Comparison of ENCODE assay signal across 9 cellular contexts in the genomic region with DNA sequence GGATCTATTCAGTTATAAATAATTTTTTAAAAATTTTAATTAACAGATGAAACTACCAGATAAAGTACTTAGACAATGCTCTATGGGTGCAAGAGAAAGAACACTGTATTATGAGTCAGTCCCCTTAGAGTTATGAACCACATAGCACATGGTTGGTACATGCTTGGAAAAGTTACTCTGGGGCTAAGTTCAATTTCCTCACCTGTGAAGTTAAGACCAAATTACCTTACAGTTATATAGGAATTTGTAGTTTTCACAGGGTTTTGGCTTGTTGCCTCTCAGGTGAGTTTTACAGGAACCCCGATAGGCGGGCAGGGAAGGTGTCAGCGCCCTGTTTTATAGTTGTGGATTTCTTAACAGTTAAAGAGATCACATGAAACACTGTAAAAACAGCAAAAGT. TPM values are rescaled to one million over a fixed set of nuclear protein-coding genes. Genes with fewer than 3 reads are reported as not detected.
DNase-seq lines count a peak whose midpoint lies in the region; FAIRE-seq and TF ChIP-seq lines count a peak whose summit lies in the region.
"Had no signal": no experiment of that assay in that cellular context is flagged by ENCODE, and none has a peak within 500 bp of the region (broad histone marks: within the 10 kb centered on the region; RNA-seq: fewer than 3 reads in every experiment).

No MANE protein-coding gene starts in this region.

- H3K4me1 ChIP-seq in OCI-LY1 (ENCODE audit: insufficient read depth, low read length, severe bottlenecking), result peaks cover 20% of the 10 kb centered on the region
- peaks cover 24% of the 10 kb centered on the region for H3K4me1 ChIP-seq in endothelial cell of umbilical vein (ENCODE audit: control insufficient read depth, extremely low read depth, insufficient read depth, low read length)
- peaks cover 19% of the 10 kb centered on the region for H3K4me1 ChIP-seq in neuron (ENCODE audit: insufficient read depth, low read length)

- H3K4me2 ChIP-seq in OCI-LY1 (ENCODE audit: low read length) (peak overlapping the region; percentile 88), endothelial cell of umbilical vein (ENCODE audit: insufficient read depth, low read length) (peak overlapping the region; percentile 100)

- H2AFZ ChIP-seq in OCI-LY1 (ENCODE audit: low read length) (no peak overlapping the region), endothelial cell of umbilical vein (ENCODE audit: low read depth, low read length) (no peak overlapping the region), neuron (ENCODE audit: low read depth, low read length) (no peak overlapping the region)

- H3K4me3 ChIP-seq in OCI-LY1 (ENCODE audit: low read depth, low read length, poor library complexity, severe bottlenecking), result peak overlapping the region; percentile 97
- peak overlapping the region; percentile 80 to 100 (median 100) for H3K4me3 ChIP-seq in endothelial cell of umbilical vein (replicated peaks in 1 of 3; ENCODE audit: insufficient read depth in 1 of 3, low read depth in 1 of 3, low read length in 3 of 3)
- H3K4me3 ChIP-seq in neuron (ENCODE audit: low read length), result peak overlapping the region; percentile 99

- DNase-seq in endothelial cell of umbilical vein (ENCODE audit: low read depth, low spot score), result peak; percentile 28
- DNase-seq in NCI-H748 (lab: John Stamatoyannopoulos, UW; ENCODE audit: unreplicated experiment), result no peak
- no peak for DNase-seq in NCI-H146 (lab: John Stamatoyannopoulos, UW)
- DNase-seq in DMS79 treated with DMSO at 0.1 percent for 48 hours (lab: John Stamatoyannopoulos, UW), result no peak
- DNase-seq in DMS53 (lab: John Stamatoyannopoulos, UW), result no peak

- TF ChIP-seq CTCF in OCI-LY1 (IDR thresholded peaks at IDR 0.05; ENCODE audit: low read length), result no peak
- no peak for TF ChIP-seq CTCF in endothelial cell of umbilical vein (IDR thresholded peaks at IDR 0.05; ENCODE audit: extremely low read depth in 1 of 2, insufficient read depth in 1 of 2, low read depth in 1 of 2, low read length in 2 of 2)

- peak overlapping the region; percentile 89 for H3K9ac ChIP-seq in OCI-LY1 (ENCODE audit: low read length)
- peak overlapping the region; percentile 97 for H3K9ac ChIP-seq in endothelial cell of umbilical vein (replicated peaks; ENCODE audit: extremely low read depth, insufficient read depth, low read length)

- BruUV-seq in endothelial cell of umbilical vein (replicated peaks; lab: Mats Ljungman, UMichigan), result no TSS peak

- H3K79me2 ChIP-seq in OCI-LY1 (ENCODE audit: insufficient read depth, low read length) (peaks cover 53% of the 10 kb centered on the region), endothelial cell of umbilical vein (ENCODE audit: control insufficient read depth, insufficient read depth, low read length) (peaks cover 56% of the 10 kb centered on the region)

- H3K27ac ChIP-seq in OCI-LY1 (ENCODE audit: low read depth, low read length, poor library complexity, severe bottlenecking), result no peak overlapping the region
- H3K27ac ChIP-seq in endothelial cell of umbilical vein (ENCODE audit: insufficient read depth, low read depth, low read length), result peak overlapping the region; percentile 92

- H3K9me1 ChIP-seq in endothelial cell of umbilical vein (replicated peaks; ENCODE audit: control insufficient read depth, extremely low read depth, insufficient read depth, low read length), result no peaks in the 10 kb centered on the region

- no peaks in the 10 kb centered on the region for H4K20me1 ChIP-seq in OCI-LY1 (ENCODE audit: insufficient read depth, low read length)
- peaks cover 6% of the 10 kb centered on the region for H4K20me1 ChIP-seq in endothelial cell of umbilical vein (replicated peaks; ENCODE audit: control insufficient read depth, extremely low read depth, insufficient read depth, low read length)

- no peaks in the 10 kb centered on the region for H3K9me2 ChIP-seq in OCI-LY1 (ENCODE audit: low read depth, low read length)

- H3K9me3 ChIP-seq in OCI-LY1 (ENCODE audit: low read length) (peaks cover 7% of the 10 kb centered on the region; the same call in 1 of the 2 replicates), endothelial cell of umbilical vein (replicated peaks; ENCODE audit: control insufficient read depth, insufficient read depth, low read length) (no peaks in the 10 kb centered on the region), neuron (ENCODE audit: low read length) (no peaks in the 10 kb centered on the region)

- FAIRE-seq in G401.6 (lab: Jason Lieb, UNC), result peak; percentile 15
- FAIRE-seq in endothelial cell of umbilical vein (lab: Jason Lieb, UNC), result peak; percentile 67

- dilution Hi-C loops in endothelial cell of umbilical vein (cut with MboI; ENCODE audit: extremely low pct_ligation_motif_present, low sequenced_read_pairs), result no loop called here

- POLR2A ChIA-PET in endothelial cell of umbilical vein (lab: Charles Lee), result no interaction called here

- CTCF ChIA-PET in endothelial cell of umbilical vein (lab: Charles Lee), result no interaction called here

- TF ChIP-seq POLR2A in endothelial cell of umbilical vein (IDR thresholded peaks at IDR 0.05; ENCODE audit: low read depth, low read length), result no peak

- no peaks in the 10 kb centered on the region for H3F3A ChIP-seq in OCI-LY1 (ENCODE audit: insufficient read depth, low read length)

- peaks cover 34% of the 10 kb centered on the region for H3K36me3 ChIP-seq in OCI-LY1 (ENCODE audit: insufficient read depth, low read length)
- no peaks in the 10 kb centered on the region for H3K36me3 ChIP-seq in endothelial cell of umbilical vein (ENCODE audit: control insufficient read depth in 2 of 2, extremely low read depth in 1 of 2, insufficient read depth in 2 of 2, low read length in 2 of 2)
- peaks cover 20% of the 10 kb centered on the region for H3K36me3 ChIP-seq in neuron (ENCODE audit: insufficient read depth, low read length)

- intact Hi-C loops in endothelial cell of umbilical vein (cut with micrococcal nuclease), result loop anchor here (2.0 to 5.0 kb wide), 3 partner anchors 773 to 1394 kb away; no protein-coding TSS in a partner anchor

- H3K27me3 ChIP-seq in OCI-LY1 (ENCODE audit: insufficient read depth, low read length) (no peaks in the 10 kb centered on the region), endothelial cell of umbilical vein (ENCODE audit: control insufficient read depth in 2 of 2, insufficient read depth in 2 of 2, low read length in 2 of 2) (no peaks in the 10 kb centered on the region), neuron (ENCODE audit: insufficient read depth, low read length) (no peaks in the 10 kb centered on the region)

TF ChIP-seq in endothelial cell of umbilical vein, 7 proteins besides CTCF, POLR2A, EP300 and RAD21:
- TF ChIP-seq JUN (IDR thresholded peaks at IDR 0.05; ENCODE audit: borderline replicate concordance, insufficient read depth, insufficient read length, low read depth) (no peak), POLR2AphosphoS5 (IDR thresholded peaks at IDR 0.05; ENCODE audit: insufficient read depth, low read depth, low read length) (no peak), GATA2 (IDR thresholded peaks at IDR 0.05; ENCODE audit: insufficient read depth, insufficient read length, low read depth, low read length) (no peak), EZH2 (IDR thresholded peaks at IDR 0.05; ENCODE audit: borderline replicate concordance, low read depth, low read length, severe bottlenecking) (no peak), FOS (IDR thresholded peaks at IDR 0.05; ENCODE audit: borderline replicate concordance, insufficient read depth, low read length) (no peak), MYC (IDR thresholded peaks at IDR 0.05; ENCODE audit: low read depth, low read length) (no peak)
- TF ChIP-seq, protein P1, sequence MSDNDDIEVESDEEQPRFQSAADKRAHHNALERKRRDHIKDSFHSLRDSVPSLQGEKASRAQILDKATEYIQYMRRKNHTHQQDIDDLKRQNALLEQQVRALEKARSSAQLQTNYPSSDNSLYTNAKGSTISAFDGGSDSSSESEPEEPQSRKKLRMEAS (IDR thresholded peaks at IDR 0.05; ENCODE audit: insufficient read depth, insufficient read length), result no peak

RNA-seq across cellular contexts. Expression of a gene that starts 1.2 kb away (rescaled TPM):
- total RNA-seq in endothelial cell of umbilical vein, result 77.0 and 78.8 TPM in 2 replicates
- polyA plus RNA-seq in endothelial cell of umbilical vein, result 6.0 and 8.1 TPM in 2 replicates
- polyA plus RNA-seq in endothelial cell of umbilical vein (2011; cell fraction: cytosol; rRNA removed), result 8.8 and 10.0 TPM in 2 replicates
- polyA plus RNA-seq in endothelial cell of umbilical vein (2011; cell fraction: nucleus; rRNA removed), result 24.1 and 30.1 TPM in 2 replicates
- polyA plus RNA-seq in endothelial cell of umbilical vein (2012), result 18.1 and 42.6 TPM in 2 replicates
- polyA minus RNA-seq in endothelial cell of umbilical vein, result 16.9 and 18.2 TPM in 2 replicates
- polyA minus RNA-seq in endothelial cell of umbilical vein (2011; cell fraction: cytosol; rRNA and poly(A)+ RNA removed), result 35.9 TPM
- polyA minus RNA-seq in endothelial cell of umbilical vein (2011; cell fraction: nucleus; rRNA and poly(A)+ RNA removed), result 24.9 and 35.1 TPM in 2 replicates

RNA-seq across cellular contexts. Expression of a gene that starts 48.9 kb away (rescaled TPM):
- 0.44 and 0.48 TPM in 2 replicates for total RNA-seq in endothelial cell of umbilical vein
- 2.5 and 4.2 TPM in 2 replicates for polyA plus RNA-seq in endothelial cell of umbilical vein
- 0.94 and 1.2 TPM in 2 replicates for polyA plus RNA-seq in endothelial cell of umbilical vein (2011; cell fraction: cytosol; rRNA removed)
- 0.88 and 0.91 TPM in 2 replicates for polyA plus RNA-seq in endothelial cell of umbilical vein (2011; cell fraction: nucleus; rRNA removed)
- polyA plus RNA-seq in endothelial cell of umbilical vein (2012), result 0.43 and 0.75 TPM in 2 replicates
- polyA minus RNA-seq in endothelial cell of umbilical vein, result 1.3 and 1.6 TPM in 2 replicates
- not detected for polyA minus RNA-seq in endothelial cell of umbilical vein (2011; cell fraction: cytosol; rRNA and poly(A)+ RNA removed)
- 0.67 TPM in 1 of 2 replicates, not detected in the other for polyA minus RNA-seq in endothelial cell of umbilical vein (2011; cell fraction: nucleus; rRNA and poly(A)+ RNA removed)
- total RNA-seq: T-helper 2 cell treated with Interferon-gamma antibody and Interleukin-4, amounts not matched to agents 100 ng/mL and 5 ng/mL, for 36 hours had no signal
